ENCODE assay signal across 8 cellular contexts in genomic region chr5:34186865-34187264, GRCh38.
DNase-seq lines count a peak whose midpoint lies in the region; ATAC-seq and TF ChIP-seq lines count a peak whose summit lies in the region.
"Not testable (repeated sequence)": the region's sequence is repeated elsewhere in the genome, so short reads cannot be mapped to it uniquely, and the experiment has no call there.

No MANE protein-coding gene starts in this region.

- H3K4me3 Mint-ChIP-seq in activated CD8-positive, alpha-beta T cell treated with anti-CD3 and anti-CD28 coated beads for 36 hours; activated naive CD4-positive, alpha-beta T cell treated with anti-CD3 and anti-CD28 coated beads, Interleukin-2, amount 10 ng/mL, durations not matched to agents 7 days and 5 days; osteocyte (ENCODE audit: unreplicated experiment): not testable (repeated sequence)

- TF ChIP-seq CTCF in activated CD8-positive, alpha-beta T cell treated with anti-CD3 and anti-CD28 coated beads for 36 hours (IDR thresholded peaks at IDR 0.05); epithelial cell of esophagus (IDR thresholded peaks at IDR 0.05; ENCODE audit: insufficient read depth, low read depth, low read length, missing control alignments); osteocyte (IDR thresholded peaks at IDR 0.05): not testable (repeated sequence)

- not testable (repeated sequence) for H3K9me3 Mint-ChIP-seq in activated CD8-positive, alpha-beta T cell treated with anti-CD3 and anti-CD28 coated beads for 36 hours; activated naive CD4-positive, alpha-beta T cell treated with anti-CD3 and anti-CD28 coated beads, Interleukin-2, amount 10 ng/mL, durations not matched to agents 7 days and 5 days; osteocyte (ENCODE audit: unreplicated experiment)

- not testable (repeated sequence) for H3K4me3 ChIP-seq in epithelial cell of esophagus (ENCODE audit: low read length)

- DNase-seq in EH (ENCODE audit: low read depth) (peak; percentile 2), NAMALWA (ENCODE audit: low spot score) (peak; percentile 21), epithelial cell of esophagus (ENCODE audit: low read depth) (peak; percentile 29), islet precursor cell (peak; percentile 43), osteocyte (ENCODE audit: extremely low spot score, unreplicated experiment) (peak; percentile 87)
- DNase-seq in activated CD8-positive, alpha-beta T cell treated with anti-CD3 and anti-CD28 coated beads for 36 hours = peak; percentile 40
- DNase-seq in activated naive CD4-positive, alpha-beta T cell treated with anti-CD3 and anti-CD28 coated beads, Interleukin-2, amount 10 ng/mL, durations not matched to agents 7 days and 5 days = peak; percentile 19
- peak; percentile 8 for DNase-seq in stimulated activated naive CD8-positive, alpha-beta T cell treated with anti-CD3 and anti-CD28 coated beads, Interleukin-15, Interleukin-2, amounts not matched to agents 100 U/mL and 50 U/mL, for 24 hours

- intact Hi-C loops in activated CD8-positive, alpha-beta T cell treated with anti-CD3 and anti-CD28 coated beads for 36 hours (cut with micrococcal nuclease) = not testable (repeated sequence)

- CTCF ChIA-PET in activated CD8-positive, alpha-beta T cell treated with anti-CD3 and anti-CD28 coated beads for 36 hours (lab: Charles Lee); activated naive CD4-positive, alpha-beta T cell treated with anti-CD3 and anti-CD28 coated beads, Interleukin-2, amount 10 ng/mL, durations not matched to agents 7 days and 5 days (lab: Charles Lee): not testable (repeated sequence)

- H3K36me3 Mint-ChIP-seq in activated CD8-positive, alpha-beta T cell treated with anti-CD3 and anti-CD28 coated beads for 36 hours (ENCODE audit: low read depth) = peaks cover 30% of the 10 kb centered on the region
- H3K36me3 Mint-ChIP-seq in activated naive CD4-positive, alpha-beta T cell treated with anti-CD3 and anti-CD28 coated beads, Interleukin-2, amount 10 ng/mL, durations not matched to agents 7 days and 5 days = not testable (repeated sequence)
- peaks cover 15% of the 10 kb centered on the region for H3K36me3 Mint-ChIP-seq in osteocyte (ENCODE audit: unreplicated experiment)

- not testable (repeated sequence) for H3K27me3 Mint-ChIP-seq in activated CD8-positive, alpha-beta T cell treated with anti-CD3 and anti-CD28 coated beads for 36 hours; activated naive CD4-positive, alpha-beta T cell treated with anti-CD3 and anti-CD28 coated beads, Interleukin-2, amount 10 ng/mL, durations not matched to agents 7 days and 5 days; osteocyte (ENCODE audit: unreplicated experiment)

- ATAC-seq in activated CD8-positive, alpha-beta T cell treated with anti-CD3 and anti-CD28 coated beads for 36 hours; stimulated activated naive CD8-positive, alpha-beta T cell treated with anti-CD3 and anti-CD28 coated beads, Interleukin-15, Interleukin-2, amounts not matched to agents 100 U/mL and 50 U/mL, for 24 hours: not testable (repeated sequence)

- H3K4me1 Mint-ChIP-seq in activated CD8-positive, alpha-beta T cell treated with anti-CD3 and anti-CD28 coated beads for 36 hours (ENCODE audit: low read depth); activated naive CD4-positive, alpha-beta T cell treated with anti-CD3 and anti-CD28 coated beads, Interleukin-2, amount 10 ng/mL, durations not matched to agents 7 days and 5 days; osteocyte (ENCODE audit: unreplicated experiment): not testable (repeated sequence)

- POLR2A ChIA-PET in activated CD8-positive, alpha-beta T cell treated with anti-CD3 and anti-CD28 coated beads for 36 hours (lab: Charles Lee) = not testable (repeated sequence)

- H3K27ac Mint-ChIP-seq in activated CD8-positive, alpha-beta T cell treated with anti-CD3 and anti-CD28 coated beads for 36 hours; activated naive CD4-positive, alpha-beta T cell treated with anti-CD3 and anti-CD28 coated beads, Interleukin-2, amount 10 ng/mL, durations not matched to agents 7 days and 5 days; osteocyte (ENCODE audit: unreplicated experiment): not testable (repeated sequence)

Comparison
In these comparisons a context has a peak if more than half of its experiments do, and no peak if none do; other contexts are left out.
1. DNase-seq: peak in every context shown above with its lines; median percentile 87 in osteocyte; 43 in islet precursor cell; 40 in activated CD8-positive, alpha-beta T cell treated with anti-CD3 and anti-CD28 coated beads for 36 hours; 29 in epithelial cell of esophagus; 21 in NAMALWA; 19 in activated naive CD4-positive, alpha-beta T cell treated with anti-CD3 and anti-CD28 coated beads, Interleukin-2, amount 10 ng/mL, durations not matched to agents 7 days and 5 days; 8 in stimulated activated naive CD8-positive, alpha-beta T cell treated with anti-CD3 and anti-CD28 coated beads, Interleukin-15, Interleukin-2, amounts not matched to agents 100 U/mL and 50 U/mL, for 24 hours; 2 in EH.